14 cellular contexts compared by ENCODE assay signal in genomic region chr9:23638837-23639426, GRCh38.
"Had no signal": no experiment of that assay in that cellular context is flagged by ENCODE, and none has a peak within 500 bp of the region (broad histone marks: within the 10 kb centered on the region; RNA-seq: fewer than 3 reads in every experiment).

No MANE protein-coding gene starts in this region.

- H3K9me3 ChIP-seq: heart left ventricle, testis, upper lobe of right lung had no signal

- H3K27me3 ChIP-seq: brain microvascular endothelial cell, heart left ventricle, testis, upper lobe of right lung had no signal

- H3K27ac Mint-ChIP-seq: stimulated activated naive CD8-positive, alpha-beta T cell treated with anti-CD3 and anti-CD28 coated beads, Interleukin-15, Interleukin-2, amounts not matched to agents 100 ng/mL and 50 ng/mL, for 24 hours; T-helper 1 cell treated with Interleukin-12 subunit alpha and Interleukin-12 subunit beta and Interleukin-4 antibody, amounts not matched to agents 30 μg/mL and 1 μg/mL, for 36 hours had no signal

- ATAC-seq: activated CD4-positive, CD25-positive, alpha-beta regulatory T cell treated with anti-CD3 and anti-CD28 coated beads, Interleukin-2, amount 50 U/mL, for 24 hours; heart left ventricle; left ventricle myocardium superior; upper lobe of right lung had no signal

- H3K4me1 ChIP-seq: heart left ventricle, testis, upper lobe of right lung had no signal

- FAIRE-seq: endometrium, TTC549 had no signal

- H3K4me3 ChIP-seq: heart left ventricle, testis, upper lobe of right lung had no signal

- H3K27me3 Mint-ChIP-seq: stimulated activated naive CD8-positive, alpha-beta T cell treated with anti-CD3 and anti-CD28 coated beads, Interleukin-15, Interleukin-2, amounts not matched to agents 100 ng/mL and 50 ng/mL, for 24 hours had no signal

- DNase-seq: activated naive CD4-positive, alpha-beta T cell treated with anti-CD3 and anti-CD28 coated beads, Interleukin-2, amount 50 U/mL, for 16 hours; brain microvascular endothelial cell; foreskin melanocyte; heart left ventricle; left ventricle myocardium superior; stimulated activated CD4-positive, alpha-beta T cell treated with anti-CD3 and anti-CD28 coated beads, Interleukin-4, amount 100 ng/mL, for 24 hours; testis; upper lobe of right lung had no signal

- H3K4me3 Mint-ChIP-seq: neural crest cell; stimulated activated naive CD8-positive, alpha-beta T cell treated with anti-CD3 and anti-CD28 coated beads, Interleukin-15, Interleukin-2, amounts not matched to agents 100 ng/mL and 50 ng/mL, for 24 hours; T-helper 1 cell treated with Interleukin-12 subunit alpha and Interleukin-12 subunit beta and Interleukin-4 antibody, amounts not matched to agents 30 μg/mL and 1 μg/mL, for 36 hours had no signal

- H3K36me3 ChIP-seq: brain microvascular endothelial cell, heart left ventricle, upper lobe of right lung had no signal

- H3K27ac ChIP-seq: brain microvascular endothelial cell, heart left ventricle, testis, upper lobe of right lung had no signal
